In the genomic region with DNA sequence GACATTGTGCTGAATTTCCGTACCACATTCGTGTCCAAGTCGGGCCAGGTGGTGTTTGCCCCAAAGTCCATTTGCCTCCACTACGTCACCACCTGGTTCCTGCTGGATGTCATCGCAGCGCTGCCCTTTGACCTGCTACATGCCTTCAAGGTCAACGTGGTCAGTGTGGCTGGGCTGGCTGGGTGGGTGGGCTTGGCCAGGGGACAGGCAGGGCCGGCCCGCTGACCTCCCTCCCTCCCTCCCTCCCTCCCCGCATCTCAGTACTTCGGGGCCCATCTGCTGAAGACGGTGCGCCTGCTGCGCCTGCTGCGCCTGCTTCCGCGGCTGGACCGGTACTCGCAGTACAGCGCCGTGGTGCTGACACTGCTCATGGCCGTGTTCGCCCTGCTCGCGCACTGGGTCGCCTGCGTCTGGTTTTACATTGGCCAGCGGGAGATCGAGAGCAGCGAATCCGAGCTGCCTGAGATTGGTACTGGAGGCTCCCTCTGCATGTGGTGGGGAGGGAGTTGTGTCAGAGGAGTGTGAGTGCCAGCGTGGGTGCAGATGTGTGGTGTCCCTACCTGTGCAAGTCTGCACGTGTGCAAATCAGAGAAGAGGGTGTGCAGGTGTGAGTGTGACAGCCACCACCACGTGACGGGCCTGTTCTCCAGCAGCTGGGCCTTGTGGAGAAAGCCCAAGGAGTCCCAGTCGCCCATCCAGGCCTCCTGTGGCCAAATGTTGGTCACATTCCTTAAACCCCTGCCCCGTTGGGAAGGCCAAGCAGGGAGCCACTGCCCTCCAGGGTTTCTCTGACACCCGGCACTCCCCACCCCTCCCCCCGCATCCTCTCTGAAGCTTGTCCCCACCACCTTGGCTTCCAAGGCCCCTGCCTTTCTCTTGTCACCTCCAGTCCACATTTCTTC, we compare ENCODE assay signal across 1 cellular context.
TF ChIP-seq lines count a peak whose summit lies in the region.

No MANE protein-coding gene starts in this region.

TF ChIP-seq in IMR-90, 13 proteins besides CTCF, POLR2A, EP300 and RAD21:
- TF ChIP-seq MAFK (IDR thresholded peaks at IDR 0.05; ENCODE audit: low read depth, low read length), result no peak
- no peak for TF ChIP-seq MXI1 (IDR thresholded peaks at IDR 0.05; ENCODE audit: borderline replicate concordance, low read depth, low read length)
- TF ChIP-seq CHD1 (IDR thresholded peaks at IDR 0.05; ENCODE audit: low read depth, low read length), result no peak
- no peak for TF ChIP-seq CEBPB (IDR thresholded peaks at IDR 0.05; ENCODE audit: low read depth, low read length)
- no peak for TF ChIP-seq FOS (IDR thresholded peaks at IDR 0.05; ENCODE audit: low read depth, low read length)
- no peak for TF ChIP-seq NFE2L2 (IDR thresholded peaks at IDR 0.05; ENCODE audit: low read depth, low read length)
- TF ChIP-seq SMC3 (IDR thresholded peaks at IDR 0.05; ENCODE audit: low read depth, low read length), result no peak
- TF ChIP-seq RFX5 (IDR thresholded peaks at IDR 0.05; ENCODE audit: low read depth, low read length), result no peak
- TF ChIP-seq RCOR1 (IDR thresholded peaks at IDR 0.05; ENCODE audit: insufficient replicate concordance, low read length), result no peak
- TF ChIP-seq, protein P1, sequence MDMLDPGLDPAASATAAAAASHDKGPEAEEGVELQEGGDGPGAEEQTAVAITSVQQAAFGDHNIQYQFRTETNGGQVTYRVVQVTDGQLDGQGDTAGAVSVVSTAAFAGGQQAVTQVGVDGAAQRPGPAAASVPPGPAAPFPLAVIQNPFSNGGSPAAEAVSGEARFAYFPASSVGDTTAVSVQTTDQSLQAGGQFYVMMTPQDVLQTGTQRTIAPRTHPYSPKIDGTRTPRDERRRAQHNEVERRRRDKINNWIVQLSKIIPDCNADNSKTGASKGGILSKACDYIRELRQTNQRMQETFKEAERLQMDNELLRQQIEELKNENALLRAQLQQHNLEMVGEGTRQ (IDR thresholded peaks at IDR 0.05; ENCODE audit: low read depth, low read length), result no peak
- no peak for TF ChIP-seq MAZ (IDR thresholded peaks at IDR 0.05; ENCODE audit: borderline replicate concordance, low read depth, low read length)
